ENCODE assay signal across 19 cellular contexts in genomic region chr12:53869500-53869899, GRCh38.
DNase-seq lines count a peak whose midpoint lies in the region; ATAC-seq and TF ChIP-seq lines count a peak whose summit lies in the region.
"Had no signal": no experiment of that assay in that cellular context is flagged by ENCODE, and none has a peak within 500 bp of the region (broad histone marks: within the 10 kb centered on the region; RNA-seq: fewer than 3 reads in every experiment).

No MANE protein-coding gene starts in this region.

- in situ Hi-C loops in Panc1 (cut with HindIII; ENCODE audit: low pct_unique_long_range_greater_than_20kb, low sequenced_read_pairs), result no loop called here

- H3K27ac Mint-ChIP-seq in CD8-positive, alpha-beta memory T cell, result no peak overlapping the region
- H3K27ac Mint-ChIP-seq: activated T-helper 1 cell treated with anti-CD3 and anti-CD28 coated beads, Interleukin-12 subunit alpha, Interleukin-12 subunit beta, Interleukin-2, Interleukin-4 antibody, amounts not matched to agents 30 ng/mL and 10 ng/mL and 1 ng/mL, durations not matched to agents 14 hours and 24 hours and 36 hours; CD4-positive, CD25-positive, alpha-beta regulatory T cell; dendritic cell treated with granulocyte-macrophage colony-stimulating factor and Interleukin-4, amounts not matched to agents 40 ng/mL and 50 ng/mL, for 4 days; HFFc6; neural progenitor cell had no signal

- BruUV-seq in HCT116 (replicated peaks; lab: Mats Ljungman, UMichigan) (no TSS peak), Panc1 (replicated peaks; lab: Mats Ljungman, UMichigan) (no TSS peak)

- H3K9me3 ChIP-seq in HCT116 (ENCODE audit: control insufficient read depth in 1 of 2, insufficient read depth in 1 of 2, low read depth in 1 of 2, low read length in 2 of 2), result no peaks in the 10 kb centered on the region
- H3K9me3 ChIP-seq in Panc1 (ENCODE audit: control insufficient read depth, insufficient read depth, low read depth, low read length), result no peaks in the 10 kb centered on the region
- H3K9me3 ChIP-seq in CD8-positive, alpha-beta memory T cell (ENCODE audit: low read length), result no peaks in the 10 kb centered on the region
- H3K9me3 ChIP-seq: Peyer's patch had no signal

- TF ChIP-seq POLR2A in HCT116 (IDR thresholded peaks at IDR 0.05; ENCODE audit: borderline replicate concordance, extremely low read depth, insufficient read depth, insufficient read length), result no peak

- no peaks in the 10 kb centered on the region for H4K20me1 ChIP-seq in HCT116 (ENCODE audit: insufficient read depth)

- TF ChIP-seq RAD21 in HCT116 (IDR thresholded peaks at IDR 0.05; ENCODE audit: low read depth), result no peak

- H2AFZ ChIP-seq in HCT116 (ENCODE audit: low read depth, low read length, poor library complexity, severe bottlenecking), result peak overlapping the region; percentile 84
- H2AFZ ChIP-seq: neural progenitor cell had no signal

- TF ChIP-seq CTCF in 22Rv1 (IDR thresholded peaks at IDR 0.05) (no peak), HCT116 (IDR thresholded peaks at IDR 0.05 in 2 of 3, conservative IDR thresholded peaks at IDR 0.05 in 1 of 3; ENCODE audit: borderline replicate concordance in 1 of 3, insufficient read depth in 1 of 3, low read depth in 2 of 3, low read length in 2 of 3) (no peak), Panc1 (IDR thresholded peaks at IDR 0.05) (no peak), GM10248 (IDR thresholded peaks at IDR 0.05; ENCODE audit: control extremely low read depth, extremely low read depth, low read depth, missing control alignments) (no peak)

- no peaks in the 10 kb centered on the region for H3K27me3 ChIP-seq in HCT116 (ENCODE audit: insufficient read depth, low read length)
- no peaks in the 10 kb centered on the region for H3K27me3 ChIP-seq in Panc1 (ENCODE audit: control insufficient read depth, insufficient read depth, low read length)
- peaks cover 16% of the 10 kb centered on the region for H3K27me3 ChIP-seq in CD8-positive, alpha-beta memory T cell (ENCODE audit: insufficient read depth, low read length, poor library complexity, severe bottlenecking)
- H3K27me3 ChIP-seq: Peyer's patch had no signal

- H3K4me1 ChIP-seq in HCT116 (ENCODE audit: control insufficient read depth in 1 of 2, insufficient read depth in 2 of 2, low read length in 2 of 2), result peaks cover 18 to 29% of the 10 kb centered on the region in 2 experiments
- H3K4me1 ChIP-seq in Panc1 (ENCODE audit: control insufficient read depth, insufficient read depth, low read length), result peaks cover 11% of the 10 kb centered on the region
- no peaks in the 10 kb centered on the region for H3K4me1 ChIP-seq in CD8-positive, alpha-beta memory T cell (ENCODE audit: insufficient read depth, low read length)
- H3K4me1 ChIP-seq: neural progenitor cell, Peyer's patch had no signal

- H3K4me1 Mint-ChIP-seq in CD8-positive, alpha-beta memory T cell, result no peaks in the 10 kb centered on the region
- H3K4me1 Mint-ChIP-seq: CD4-positive, CD25-positive, alpha-beta regulatory T cell had no signal

- H3K79me2 ChIP-seq in HCT116 (ENCODE audit: insufficient read depth, low read length), result no peaks in the 10 kb centered on the region

- no peak overlapping the region for H3K4me3 Mint-ChIP-seq in CD8-positive, alpha-beta memory T cell
- H3K4me3 Mint-ChIP-seq: activated T-helper 1 cell treated with anti-CD3 and anti-CD28 coated beads, Interleukin-12 subunit alpha, Interleukin-12 subunit beta, Interleukin-2, Interleukin-4 antibody, amounts not matched to agents 30 ng/mL and 10 ng/mL and 1 ng/mL, durations not matched to agents 14 hours and 24 hours and 36 hours; dendritic cell treated with granulocyte-macrophage colony-stimulating factor and Interleukin-4, amounts not matched to agents 40 ng/mL and 50 ng/mL, for 4 days; HFFc6; neural progenitor cell had no signal

- H3K9ac ChIP-seq in HCT116 (ENCODE audit: low read length), result no peak overlapping the region
- H3K9ac ChIP-seq: neural progenitor cell had no signal

- no peak overlapping the region for H3K4me3 ChIP-seq in HCT116 (replicated peaks in 1 of 2; ENCODE audit: low read depth in 1 of 2, low read length in 2 of 2)
- H3K4me3 ChIP-seq in Panc1 (ENCODE audit: low read depth in 2 of 2, low read length in 2 of 2), result no peak overlapping the region
- H3K4me3 ChIP-seq in CD8-positive, alpha-beta memory T cell (ENCODE audit: low read length), result no peak overlapping the region
- H3K4me3 ChIP-seq: neural progenitor cell, Peyer's patch had no signal

- CTCF ChIA-PET in HCT116 (lab: Charles Lee) (interaction anchor here (1.2 kb wide), 1 partner anchor 112 kb away, joined by 3 read pairs; no protein-coding TSS in a partner anchor), Panc1 (lab: Charles Lee) (interaction anchor here (1.3 kb wide), 1 partner anchor 18 kb away, joined by 5 read pairs; no protein-coding TSS in a partner anchor), GM10248 (lab: Yijun Ruan, JAX) (interaction anchor here (1.1 to 1.2 kb wide), 2 partner anchors 10 to 14 kb away, joined by 3 to 4 read pairs; no protein-coding TSS in a partner anchor)
- CTCF ChIA-PET in CD8-positive, alpha-beta memory T cell (lab: Charles Lee), result no interaction called here

- H3K4me2 ChIP-seq in HCT116 (ENCODE audit: low read length), result 0 out of 2 replicates have a peak overlapping the region, but pooled peaks have one; percentile 60
- H3K4me2 ChIP-seq: neural progenitor cell had no signal

- H3K27me3 Mint-ChIP-seq in CD8-positive, alpha-beta memory T cell, result peaks cover 18 to 62% of the 10 kb centered on the region in 2 donors

- H3K9me2 ChIP-seq in HCT116 (ENCODE audit: insufficient read depth), result no peaks in the 10 kb centered on the region

- RAD21 ChIA-PET in HCT116 (lab: Charles Lee; ENCODE audit: low non-redundant PET in 1 of 2, low total read pairs in 2 of 2, uncharacterized antibody in 2 of 2, unreplicated experiment in 2 of 2), result no interaction called here

- no peaks in the 10 kb centered on the region for H3K9me3 Mint-ChIP-seq in CD8-positive, alpha-beta memory T cell
- H3K9me3 Mint-ChIP-seq: activated T-helper 1 cell treated with anti-CD3 and anti-CD28 coated beads, Interleukin-12 subunit alpha, Interleukin-12 subunit beta, Interleukin-2, Interleukin-4 antibody, amounts not matched to agents 30 ng/mL and 10 ng/mL and 1 ng/mL, durations not matched to agents 14 hours and 24 hours and 36 hours; dendritic cell treated with granulocyte-macrophage colony-stimulating factor and Interleukin-4, amounts not matched to agents 40 ng/mL and 50 ng/mL, for 4 days; HFFc6; neural progenitor cell had no signal

- POLR2A ChIA-PET in HCT116 (lab: Charles Lee) (interaction anchor here (0.8 kb wide), 1 partner anchor 9 kb away, joined by 4 read pairs; no protein-coding TSS in a partner anchor), Panc1 (lab: Charles Lee) (no interaction called here), GM10248 (lab: Yijun Ruan, JAX) (no interaction called here)
- POLR2A ChIA-PET in CD8-positive, alpha-beta memory T cell (lab: Charles Lee), result no interaction called here

- ATAC-seq in HCT116 (0 out of 2 replicates have a peak, but pooled peaks have one; percentile 29), Panc1 (no peak)
- ATAC-seq: SK-N-SH treated with all-trans-retinoic acid at 6 μM for 48 hours had no signal

- H3K36me3 ChIP-seq in HCT116 (ENCODE audit: control insufficient read depth in 1 of 2, insufficient read depth in 2 of 2, low read length in 2 of 2) (no peaks in the 10 kb centered on the region), Panc1 (ENCODE audit: control insufficient read depth, insufficient read depth, low read length) (no peaks in the 10 kb centered on the region)
- H3K36me3 ChIP-seq in CD8-positive, alpha-beta memory T cell (ENCODE audit: insufficient read depth, low read length), result no peaks in the 10 kb centered on the region
- H3K36me3 ChIP-seq: neural progenitor cell, Peyer's patch had no signal

- intact Hi-C loops in HCT116 (cut with micrococcal nuclease), result no loop called here
- intact Hi-C loops in Panc1 (cut with micrococcal nuclease; ENCODE audit: unreplicated experiment), result no loop called here

- no peaks in the 10 kb centered on the region for H3K36me3 Mint-ChIP-seq in CD8-positive, alpha-beta memory T cell
- H3K36me3 Mint-ChIP-seq: CD4-positive, CD25-positive, alpha-beta regulatory T cell; neural progenitor cell had no signal

- DNase-seq in HCT116 (ENCODE audit: low read depth, low spot score) (no peak), Panc1 (ENCODE audit: low read depth, low spot score) (no peak), globus pallidus (ENCODE audit: low spot score) (peak; percentile 33), GM10248 (ENCODE audit: extremely low spot score) (no peak), SHP77 (lab: John Stamatoyannopoulos, UW) (no peak), HPDE6-E6E7 (ENCODE audit: extremely low spot score) (no peak)
- no peak for DNase-seq in CD8-positive, alpha-beta memory T cell
- DNase-seq: CD4-positive, CD25-positive, alpha-beta regulatory T cell; HFFc6; KG1; NCI-H2107; Peyer's patch; retina; stimulated activated CD4-positive, alpha-beta T cell treated with anti-CD3 and anti-CD28 coated beads, Interleukin-12 subunit alpha, Interleukin-12 subunit beta, amount 100 ng/mL, for 4 hours had no signal

- H3K27ac ChIP-seq in 22Rv1, result peak overlapping the region; percentile 50
- no peak overlapping the region for H3K27ac ChIP-seq in HCT116 (ENCODE audit: low read depth, low read length)
- peak overlapping the region; percentile 48; the same call in 1 of the 2 replicates for H3K27ac ChIP-seq in Panc1 (ENCODE audit: low read length)
- no peak overlapping the region for H3K27ac ChIP-seq in CD8-positive, alpha-beta memory T cell (ENCODE audit: low read depth, low read length)
- H3K27ac ChIP-seq: neural progenitor cell, Peyer's patch had no signal

TF ChIP-seq in HCT116, 20 proteins besides CTCF, POLR2A, EP300 and RAD21 (continues in another document):
- no peak for TF ChIP-seq EZH2 (IDR thresholded peaks at IDR 0.05)
- no peak for TF ChIP-seq TCF7L2 (IDR thresholded peaks at IDR 0.05; ENCODE audit: borderline replicate concordance, extremely low read depth, insufficient read depth, insufficient read length)
- no peak for TF ChIP-seq EZH2phosphoT487 (IDR thresholded peaks at IDR 0.05; ENCODE audit: borderline replicate concordance)

Comparison
In these comparisons a context has a peak if more than half of its experiments do, and no peak if none do; other contexts are left out.
1. H3K27ac ChIP-seq: peak in 22Rv1 (single experiment) and Panc1 (single experiment); none in HCT116 (single experiment) and CD8-positive, alpha-beta memory T cell (single experiment).